Comparison of ENCODE assay signal across 1 cellular context in genomic region chr14:75525969-75526368, GRCh38.
A peak's percentile ranks its signal among the peaks of the same experiment; 100 is the strongest.
TF ChIP-seq lines count a peak whose summit lies in the region.

No MANE protein-coding gene starts in this region.

TF ChIP-seq in GM12878, 131 proteins besides CTCF, POLR2A, EP300 and RAD21:
- TF ChIP-seq PAX5 (IDR thresholded peaks at IDR 0.05; ENCODE audit: borderline replicate concordance, low read depth, low read length), result no peak
- no peak for TF ChIP-seq CHD1 (IDR thresholded peaks at IDR 0.05; ENCODE audit: low read depth, low read length)
- no peak for TF ChIP-seq IKZF1 (conservative IDR thresholded peaks at IDR 0.05)
- TF ChIP-seq WRNIP1 (IDR thresholded peaks at IDR 0.05; ENCODE audit: borderline replicate concordance, low read depth, low read length), result no peak
- TF ChIP-seq, protein P1, sequence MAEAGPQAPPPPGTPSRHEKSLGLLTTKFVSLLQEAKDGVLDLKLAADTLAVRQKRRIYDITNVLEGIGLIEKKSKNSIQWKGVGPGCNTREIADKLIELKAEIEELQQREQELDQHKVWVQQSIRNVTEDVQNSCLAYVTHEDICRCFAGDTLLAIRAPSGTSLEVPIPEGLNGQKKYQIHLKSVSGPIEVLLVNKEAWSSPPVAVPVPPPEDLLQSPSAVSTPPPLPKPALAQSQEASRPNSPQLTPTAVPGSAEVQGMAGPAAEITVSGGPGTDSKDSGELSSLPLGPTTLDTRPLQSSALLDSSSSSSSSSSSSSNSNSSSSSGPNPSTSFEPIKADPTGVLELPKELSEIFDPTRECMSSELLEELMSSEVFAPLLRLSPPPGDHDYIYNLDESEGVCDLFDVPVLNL (IDR thresholded peaks at IDR 0.05; ENCODE audit: low read depth, low read length), result no peak
- TF ChIP-seq HDGF (IDR thresholded peaks at IDR 0.05), result 0 out of 2 replicates have a peak, but pooled peaks have one; percentile 26
